28 cellular contexts compared by ENCODE assay signal in genomic region chr15:29087521-29088285, GRCh38.
DNase-seq lines count a peak whose midpoint lies in the region; ATAC-seq lines count a peak whose summit lies in the region.
"Had no signal": no experiment of that assay in that cellular context is flagged by ENCODE, and none has a peak within 500 bp of the region (broad histone marks: within the 10 kb centered on the region; RNA-seq: fewer than 3 reads in every experiment).

No MANE protein-coding gene starts in this region.

- H2AFZ ChIP-seq in neuronal stem cell (ENCODE audit: low read length) (no peak overlapping the region), Karpas-422 (ENCODE audit: low read length) (no peak overlapping the region)
- H2AFZ ChIP-seq: PC-9 had no signal

- intact Hi-C loops in cardiac septum (cut with DNase I) (no loop called here), Right ventricle myocardium superior (cut with DNase I) (no loop called here)

- no peak overlapping the region for H2AK5ac ChIP-seq in neuronal stem cell (ENCODE audit: low read depth, low read length)

- no peak overlapping the region for H2BK12ac ChIP-seq in neuronal stem cell (ENCODE audit: low read length)

- no peak overlapping the region for H4K8ac ChIP-seq in neuronal stem cell (ENCODE audit: low read depth, low read length)

- peaks cover 5% of the 10 kb centered on the region for H3K9me3 Mint-ChIP-seq in central memory CD8-positive, alpha-beta T cell

- H3K18ac ChIP-seq in neuronal stem cell (ENCODE audit: low read length), result peak overlapping the region; percentile 18

- ATAC-seq in Right ventricle myocardium superior (ENCODE audit: poor library complexity), result no peak
- ATAC-seq in central memory CD8-positive, alpha-beta T cell (replicated peaks; ENCODE audit: extremely low read depth, poor library complexity, severe bottlenecking), result no peak
- no peak for ATAC-seq in HG02763 (IDR thresholded peaks at IDR 0.05; ENCODE audit: unreplicated experiment)
- ATAC-seq: gastrocnemius medialis, left lobe of liver had no signal

- H3K27ac Mint-ChIP-seq in central memory CD8-positive, alpha-beta T cell (ENCODE audit: low read depth), result peak overlapping the region; percentile 75
- H3K27ac Mint-ChIP-seq: activated T-helper 2 cell treated with anti-CD3 and anti-CD28 coated beads, Interferon-gamma antibody, Interleukin-2, Interleukin-4, amounts not matched to agents 10 μg/mL and 5 μg/mL and 100 μg/mL, durations not matched to agents 14 hours and 24 hours and 36 hours; memory B cell had no signal

- no peak overlapping the region for H2BK5ac ChIP-seq in neuronal stem cell (ENCODE audit: low read length)

- no peaks in the 10 kb centered on the region for H3K27me3 ChIP-seq in neuronal stem cell (ENCODE audit: control insufficient read depth in 3 of 3, insufficient read depth in 3 of 3, low read depth in 1 of 3, low read length in 3 of 3)
- H3K27me3 ChIP-seq in Karpas-422 (ENCODE audit: low read length), result no peaks in the 10 kb centered on the region
- H3K27me3 ChIP-seq: gastrocnemius medialis had no signal

- no peaks in the 10 kb centered on the region for H3K79me2 ChIP-seq in Karpas-422 (ENCODE audit: low read length)

- H3K27ac ChIP-seq in neuronal stem cell (replicated peaks; ENCODE audit: low read length), result no peak overlapping the region
- H3K27ac ChIP-seq in Karpas-422 (ENCODE audit: low read length), result no peak overlapping the region
- H3K27ac ChIP-seq: gastrocnemius medialis, PC-9, skin epidermis had no signal

- H3K9me3 ChIP-seq in neuronal stem cell (replicated peaks in 1 of 2; ENCODE audit: control insufficient read depth in 2 of 2, insufficient read depth in 1 of 2, low read depth in 1 of 2, low read length in 2 of 2) (peaks cover 0 to 9% of the 10 kb centered on the region in 2 donors), Karpas-422 (ENCODE audit: low read length) (no peaks in the 10 kb centered on the region)
- H3K9me3 ChIP-seq: gastrocnemius medialis had no signal

- H3K4me3 Mint-ChIP-seq in central memory CD8-positive, alpha-beta T cell, result no peak overlapping the region
- H3K4me3 Mint-ChIP-seq: activated naive CD8-positive, alpha-beta T cell; memory B cell had no signal

- no peaks in the 10 kb centered on the region for H3K36me3 ChIP-seq in neuronal stem cell (replicated peaks in 1 of 2; ENCODE audit: control insufficient read depth in 2 of 2, insufficient read depth in 2 of 2, low read length in 2 of 2)
- no peaks in the 10 kb centered on the region for H3K36me3 ChIP-seq in Karpas-422 (ENCODE audit: insufficient read depth, low read length)
- H3K36me3 ChIP-seq: gastrocnemius medialis had no signal

- H3K27me3 Mint-ChIP-seq in central memory CD8-positive, alpha-beta T cell, result no peaks in the 10 kb centered on the region
- H3K27me3 Mint-ChIP-seq: activated naive CD8-positive, alpha-beta T cell had no signal

- H4K91ac ChIP-seq in neuronal stem cell (ENCODE audit: low read depth, low read length, poor library complexity), result no peak overlapping the region

- H3K23ac ChIP-seq in neuronal stem cell (ENCODE audit: low read depth, low read length, poor library complexity), result peak overlapping the region; percentile 75

- no peak overlapping the region for H3K4ac ChIP-seq in neuronal stem cell (ENCODE audit: low read length)

- no CpG with 5 or more reads among the region's 16 CpGs for WGBS in neuronal stem cell (ENCODE audit: extremely low coverage in 2 of 2, insufficient read length in 2 of 2, insufficient replicate concordance in 1 of 2), 2 donors

- H2BK15ac ChIP-seq in neuronal stem cell (ENCODE audit: low read length), result no peak overlapping the region

- H3K14ac ChIP-seq in neuronal stem cell (ENCODE audit: low read length), result no peak overlapping the region

- no peaks in the 10 kb centered on the region for H3K79me1 ChIP-seq in neuronal stem cell (ENCODE audit: low read depth, low read length)

- no peak overlapping the region for H3K9ac ChIP-seq in neuronal stem cell (ENCODE audit: low read depth, low read length, poor library complexity)
- H3K9ac ChIP-seq in Karpas-422 (ENCODE audit: low read length), result no peak overlapping the region

- peaks cover 8% of the 10 kb centered on the region for H3K36me3 Mint-ChIP-seq in central memory CD8-positive, alpha-beta T cell (ENCODE audit: insufficient read depth)
- H3K36me3 Mint-ChIP-seq: memory B cell had no signal

- H3K9me2 ChIP-seq in Karpas-422 (replicated peaks; ENCODE audit: insufficient read depth, low read length), result no peaks in the 10 kb centered on the region

- H3K4me2 ChIP-seq in neuronal stem cell (ENCODE audit: insufficient read depth, low read length, poor library complexity, severe bottlenecking) (no peak overlapping the region), Karpas-422 (ENCODE audit: low read depth, low read length, poor library complexity, severe bottlenecking) (no peak overlapping the region)
- H3K4me2 ChIP-seq: PC-9 had no signal

- DNase-seq in cardiac septum (ENCODE audit: low spot score) (peak; percentile 53), Right ventricle myocardium superior (no peak), neuronal stem cell (ENCODE audit: low spot score) (no peak), Karpas-422 (no peak), kidney glomerular epithelial cell (lab: John Stamatoyannopoulos, UW) (no peak), DMS53 treated with DMSO at 0.1 percent for 48 hours (lab: John Stamatoyannopoulos, UW; ENCODE audit: unreplicated experiment) (no peak)
- no peak for DNase-seq in central memory CD8-positive, alpha-beta T cell (ENCODE audit: low spot score in 2 of 2)
- DNase-seq: activated CD4-positive, alpha-beta T cell treated with anti-CD3 and anti-CD28 coated beads, Interleukin-2, amount 50 U/mL, for 48 hours; activated CD4-positive, CD25-positive, alpha-beta regulatory T cell; activated CD8-positive, alpha-beta memory T cell treated with anti-CD3 and anti-CD28 coated beads, Interleukin-2, amount 50 U/mL, for 48 hours; central memory CD4-positive, alpha-beta T cell; DMS53; gastrocnemius medialis; HCEC 1CT; NCI-H1105; NCI-H187 treated with DMSO at 0.1 percent for 48 hours; NCI-H526; PC-9; SHP77 treated with DMSO at 0.1 percent for 48 hours; stimulated activated CD4-positive, alpha-beta T cell treated with anti-CD3 and anti-CD28 coated beads, Interleukin-1b, Interleukin-23, amount 100 ng/mL, for 48 hours; stimulated activated CD8-positive, alpha-beta memory T cell treated with anti-CD3 and anti-CD28 coated beads, Interleukin-4, amount 100 ng/mL, for 48 hours; substantia nigra had no signal

- H3K4me3 ChIP-seq in neuronal stem cell (ENCODE audit: low read length in 2 of 2), result no peak overlapping the region
- no peak overlapping the region for H3K4me3 ChIP-seq in Karpas-422 (ENCODE audit: low read length)
- H3K4me3 ChIP-seq: gastrocnemius medialis, PC-9, skin epidermis had no signal

- peak overlapping the region; percentile 55 for H2BK120ac ChIP-seq in neuronal stem cell (ENCODE audit: low read depth, low read length)

- peaks cover 2% of the 10 kb centered on the region in 2 donors for H3K4me1 ChIP-seq in neuronal stem cell (ENCODE audit: control insufficient read depth in 2 of 2, insufficient read depth in 1 of 2, low read depth in 1 of 2, low read length in 2 of 2)
- peaks cover 11% of the 10 kb centered on the region for H3K4me1 ChIP-seq in Karpas-422 (ENCODE audit: low read length)
- H3K4me1 ChIP-seq: gastrocnemius medialis had no signal

- no peaks in the 10 kb centered on the region; the same call in 1 of the 2 replicates for H4K20me1 ChIP-seq in Karpas-422 (ENCODE audit: insufficient read depth, low read depth, low read length)

- H3K4me1 Mint-ChIP-seq in central memory CD8-positive, alpha-beta T cell, result peaks cover 48% of the 10 kb centered on the region
